11 cellular contexts compared by ENCODE assay signal in genomic region chr7:77006127-77007110, GRCh38. TPM values are rescaled to one million over a fixed set of nuclear protein-coding genes. Genes with fewer than 3 reads are reported as not detected.
DNase-seq lines count a peak whose midpoint lies in the region; ATAC-seq and TF ChIP-seq lines count a peak whose summit lies in the region.
"Not testable (repeated sequence)": the region's sequence is repeated elsewhere in the genome, so short reads cannot be mapped to it uniquely, and the experiment has no call there.
"Had no signal": no experiment of that assay in that cellular context is flagged by ENCODE, and none has a peak within 500 bp of the region (broad histone marks: within the 10 kb centered on the region; RNA-seq: fewer than 3 reads in every experiment).

No MANE protein-coding gene starts in this region.

- H3K36me3 Mint-ChIP-seq in activated CD4-positive, alpha-beta T cell treated with anti-CD3 and anti-CD28 coated beads, Interleukin-2, amount 10 ng/mL, durations not matched to agents 7 days and 5 days (ENCODE audit: low read depth); endodermal cell (ENCODE audit: low read depth); naive thymus-derived CD4-positive, alpha-beta T cell: not testable (repeated sequence)
- H3K36me3 Mint-ChIP-seq in stimulated activated memory B cell treated with anti-CD40 and anti-IgM and Interleukin-4, amounts not matched to agents 10 μg/mL and 1 μg/mL and 100 μg/mL, for 72 hours, result peaks cover 10% of the 10 kb centered on the region

- not testable (repeated sequence) for H3F3A ChIP-seq in PC-3 (ENCODE audit: low read length, unreplicated experiment)

- H3K9me3 Mint-ChIP-seq in activated CD4-positive, alpha-beta T cell treated with anti-CD3 and anti-CD28 coated beads, Interleukin-2, amount 10 ng/mL, durations not matched to agents 7 days and 5 days; endodermal cell; naive thymus-derived CD4-positive, alpha-beta T cell; stimulated activated memory B cell treated with anti-CD40 and anti-IgM and Interleukin-4, amounts not matched to agents 10 μg/mL and 1 μg/mL and 100 μg/mL, for 72 hours: not testable (repeated sequence)

- H3K27ac ChIP-seq in PC-3 (ENCODE audit: low read length), result peak overlapping the region; percentile 70
- not testable (repeated sequence) for H3K27ac ChIP-seq in endodermal cell (ENCODE audit: low read depth, low read length); heart left ventricle; naive thymus-derived CD4-positive, alpha-beta T cell (ENCODE audit: low read depth, low read length); vagina

- H3K4me3 ChIP-seq in PC-3 (ENCODE audit: low read length); endodermal cell (ENCODE audit: low read length); heart left ventricle; naive thymus-derived CD4-positive, alpha-beta T cell (ENCODE audit: low read length); vagina: not testable (repeated sequence)

- not testable (repeated sequence) for H3K4me1 ChIP-seq in PC-3 (ENCODE audit: insufficient read depth, low read length); endodermal cell (ENCODE audit: control insufficient read depth, insufficient read depth, low read length); heart left ventricle; naive thymus-derived CD4-positive, alpha-beta T cell (ENCODE audit: control insufficient read depth in 2 of 2, insufficient read depth in 2 of 2, low read length in 2 of 2); vagina

- CTCF ChIA-PET in PC-3 (lab: Charles Lee); activated CD4-positive, alpha-beta T cell treated with anti-CD3 and anti-CD28 coated beads, Interleukin-2, amount 10 ng/mL, durations not matched to agents 7 days and 5 days (lab: Charles Lee); naive thymus-derived CD4-positive, alpha-beta T cell (lab: Charles Lee): not testable (repeated sequence)

- not testable (repeated sequence) for TF ChIP-seq POLR2A in heart left ventricle (IDR thresholded peaks at IDR 0.05); vagina (IDR thresholded peaks at IDR 0.05)

- peak overlapping the region; percentile 36 for H3K27ac Mint-ChIP-seq in activated CD4-positive, alpha-beta T cell treated with anti-CD3 and anti-CD28 coated beads, Interleukin-2, amount 10 ng/mL, durations not matched to agents 7 days and 5 days
- not testable (repeated sequence) for H3K27ac Mint-ChIP-seq in endodermal cell; naive thymus-derived CD4-positive, alpha-beta T cell; stimulated activated memory B cell treated with anti-CD40 and anti-IgM and Interleukin-4, amounts not matched to agents 10 μg/mL and 1 μg/mL and 100 μg/mL, for 72 hours

- not testable (repeated sequence) for H3K4me3 Mint-ChIP-seq in activated CD4-positive, alpha-beta T cell treated with anti-CD3 and anti-CD28 coated beads, Interleukin-2, amount 10 ng/mL, durations not matched to agents 7 days and 5 days; endodermal cell; naive thymus-derived CD4-positive, alpha-beta T cell; stimulated activated memory B cell treated with anti-CD40 and anti-IgM and Interleukin-4, amounts not matched to agents 10 μg/mL and 1 μg/mL and 100 μg/mL, for 72 hours

- not testable (repeated sequence) for H3K4me1 Mint-ChIP-seq in activated CD4-positive, alpha-beta T cell treated with anti-CD3 and anti-CD28 coated beads, Interleukin-2, amount 10 ng/mL, durations not matched to agents 7 days and 5 days; endodermal cell; naive thymus-derived CD4-positive, alpha-beta T cell; stimulated activated memory B cell treated with anti-CD40 and anti-IgM and Interleukin-4, amounts not matched to agents 10 μg/mL and 1 μg/mL and 100 μg/mL, for 72 hours

- 87% methylated on average over 9 of the region's 22 CpGs; no CpG with 5 or more reads in 1 of the 2 experiments for WGBS in endodermal cell (ENCODE audit: insufficient coverage in 1 of 2, insufficient read length in 1 of 2), 2 experiments
- WGBS in heart left ventricle, 4 donors, result 83 to 94% (median 91%) methylated on average over 7 to 16 of the region's 22 CpGs

- H3K9ac ChIP-seq in PC-3 (ENCODE audit: low read length), result peak overlapping the region; percentile 58
- not testable (repeated sequence) for H3K9ac ChIP-seq in endodermal cell (ENCODE audit: extremely low read depth, low read length, poor library complexity, severe bottlenecking)

- H3K36me3 ChIP-seq in PC-3 (ENCODE audit: low read depth, low read length); endodermal cell (ENCODE audit: control insufficient read depth, insufficient read depth, low read length); naive thymus-derived CD4-positive, alpha-beta T cell (ENCODE audit: control insufficient read depth in 2 of 3, insufficient read depth in 3 of 3, low read length in 3 of 3); vagina: not testable (repeated sequence)
- H3K36me3 ChIP-seq in heart left ventricle, result peaks cover 0 to 11% (median 0%) of the 10 kb centered on the region in 9 donors

- H2AFZ ChIP-seq in PC-3 (ENCODE audit: low read length), result not testable (repeated sequence)

- ATAC-seq in PC-3 (peak; percentile 80), heart left ventricle (peak; percentile 41 to 75 (median 62)), left lobe of liver (peak; percentile 86)
- peak; percentile 24 for ATAC-seq in naive thymus-derived CD4-positive, alpha-beta T cell
- ATAC-seq in stimulated activated memory B cell treated with anti-CD40 and anti-IgM and Interleukin-4, amounts not matched to agents 10 μg/mL and 1 μg/mL and 100 μg/mL, for 72 hours, result peak; percentile 24

- intact Hi-C loops in PC-3 (cut with micrococcal nuclease); heart left ventricle (cut with DNase I); naive thymus-derived CD4-positive, alpha-beta T cell (cut with micrococcal nuclease); vagina (cut with DNase I): not testable (repeated sequence)

- not testable (repeated sequence) for H3K27me3 Mint-ChIP-seq in activated CD4-positive, alpha-beta T cell treated with anti-CD3 and anti-CD28 coated beads, Interleukin-2, amount 10 ng/mL, durations not matched to agents 7 days and 5 days; endodermal cell (ENCODE audit: insufficient read depth); naive thymus-derived CD4-positive, alpha-beta T cell; stimulated activated memory B cell treated with anti-CD40 and anti-IgM and Interleukin-4, amounts not matched to agents 10 μg/mL and 1 μg/mL and 100 μg/mL, for 72 hours

- H3K79me2 ChIP-seq in PC-3 (ENCODE audit: low read length), result not testable (repeated sequence)

- not testable (repeated sequence) for DNase-seq in PC-3; activated CD4-positive, alpha-beta T cell treated with anti-CD3 and anti-CD28 coated beads, Interleukin-2, amount 10 ng/mL, durations not matched to agents 7 days and 5 days; heart left ventricle; left lobe of liver (ENCODE audit: low spot score); naive thymus-derived CD4-positive, alpha-beta T cell
- DNase-seq in endodermal cell (peak; percentile 45), vagina (ENCODE audit: extremely low spot score in 2 of 2) (peak; percentile 67 to 94)

- not testable (repeated sequence) for H3K27me3 ChIP-seq in PC-3 (ENCODE audit: low read length); endodermal cell (ENCODE audit: control insufficient read depth, insufficient read depth, low read length, poor library complexity, severe bottlenecking); heart left ventricle; naive thymus-derived CD4-positive, alpha-beta T cell (ENCODE audit: control insufficient read depth in 2 of 2, insufficient read depth in 2 of 2, low read length in 2 of 2); vagina

- H3K9me2 ChIP-seq in PC-3 (replicated peaks; ENCODE audit: low read length), result not testable (repeated sequence)

- TF ChIP-seq CTCF in PC-3 (conservative IDR thresholded peaks at IDR 0.05; ENCODE audit: low read depth, low read length); endodermal cell (conservative IDR thresholded peaks at IDR 0.05); heart left ventricle (IDR thresholded peaks at IDR 0.05); vagina (IDR thresholded peaks at IDR 0.05): not testable (repeated sequence)

- POLR2A ChIA-PET in PC-3 (lab: Charles Lee; ENCODE audit: unreplicated experiment); activated CD4-positive, alpha-beta T cell treated with anti-CD3 and anti-CD28 coated beads, Interleukin-2, amount 10 ng/mL, durations not matched to agents 7 days and 5 days (lab: Charles Lee); naive thymus-derived CD4-positive, alpha-beta T cell (lab: Charles Lee): not testable (repeated sequence)

- H3K4me2 ChIP-seq in PC-3 (ENCODE audit: low read length), result peak overlapping the region; percentile 49

- H3K9me3 ChIP-seq in PC-3 (ENCODE audit: low read length); endodermal cell (ENCODE audit: control insufficient read depth, low read length); heart left ventricle; naive thymus-derived CD4-positive, alpha-beta T cell (ENCODE audit: control insufficient read depth in 2 of 3, low read length in 3 of 3); vagina: not testable (repeated sequence)

- H4K20me1 ChIP-seq in PC-3 (ENCODE audit: low read length), result not testable (repeated sequence)

- not testable (repeated sequence) for BruUV-seq in PC-3 (replicated peaks; lab: Mats Ljungman, UMichigan)

RNA-seq across cellular contexts. Expression of gene SPDYE17, which starts 25.7 kb away (rescaled TPM):
- not detected in 2 replicates for total RNA-seq in PC-3 (2014; rRNA removed)
- total RNA-seq in activated CD4-positive, alpha-beta T cell treated with anti-CD3 and anti-CD28 coated beads, Interleukin-2, amount 10 ng/mL, durations not matched to agents 7 days and 5 days, result not detected
- total RNA-seq in endodermal cell, result not detected
- polyA plus RNA-seq in endodermal cell (2013, experiment 1 of 2), result not detected
- not detected for polyA plus RNA-seq in endodermal cell (2013, experiment 2 of 2)
- total RNA-seq in heart left ventricle, result not detected
- not detected for polyA plus RNA-seq in heart left ventricle
- not detected for total RNA-seq in left lobe of liver
- not detected for total RNA-seq in naive thymus-derived CD4-positive, alpha-beta T cell
- not detected for polyA plus RNA-seq in naive thymus-derived CD4-positive, alpha-beta T cell
- not detected for total RNA-seq in vagina
- total RNA-seq: Daoy, HT1080 had no signal
- polyA plus RNA-seq: IgD-negative memory B cell had no signal

RNA-seq across cellular contexts. Expression of gene SPDYE18, which starts 55.9 kb away (rescaled TPM):
- total RNA-seq in PC-3 (2014; rRNA removed) (1.1 TPM in 1 of 2 replicates, not detected in the other), endodermal cell (under 1 TPM in 1 of 2 donors, not detected in 1; 0.89 TPM), heart left ventricle (under 1 TPM in 6 of 9 donors, not detected in 3; 0.40 to 0.74 (median 0.54) TPM), left lobe of liver (0.60 TPM), vagina (1.2 TPM)
- total RNA-seq in activated CD4-positive, alpha-beta T cell treated with anti-CD3 and anti-CD28 coated beads, Interleukin-2, amount 10 ng/mL, durations not matched to agents 7 days and 5 days, result under 1 TPM; 0.60 to 0.65 TPM
- polyA plus RNA-seq in endodermal cell (2013, experiment 1 of 2), result not detected
- not detected for polyA plus RNA-seq in endodermal cell (2013, experiment 2 of 2)
- 1 to 10 TPM in 1 of 2 donors, under 1 TPM in 1; 0.21 to 1.0 TPM for polyA plus RNA-seq in heart left ventricle
- 1 to 10 TPM; 1.1 to 3.3 (median 1.9) TPM for total RNA-seq in naive thymus-derived CD4-positive, alpha-beta T cell
- not detected for polyA plus RNA-seq in naive thymus-derived CD4-positive, alpha-beta T cell
- total RNA-seq: Daoy, HT1080 had no signal
- polyA plus RNA-seq: IgD-negative memory B cell had no signal

Comparison
In these comparisons a context has a peak if more than half of its experiments do, and no peak if none do; other contexts are left out.
1. ATAC-seq: peak in every context shown above with its lines; median percentile 86 in left lobe of liver; 80 in PC-3; 62 in heart left ventricle; 24 in naive thymus-derived CD4-positive, alpha-beta T cell; 24 in stimulated activated memory B cell treated with anti-CD40 and anti-IgM and Interleukin-4, amounts not matched to agents 10 μg/mL and 1 μg/mL and 100 μg/mL, for 72 hours.